In genomic region chr5:14701556-14701955, GRCh38 we compare ENCODE assay signal across 17 cellular contexts. TPM values are rescaled to one million over a fixed set of nuclear protein-coding genes. Genes with fewer than 3 reads are reported as not detected.
A peak's percentile ranks its signal among the peaks of the same experiment; 100 is the strongest.
DNase-seq lines count a peak whose midpoint lies in the region; ATAC-seq lines count a peak whose summit lies in the region.
"Had no signal": no experiment of that assay in that cellular context is flagged by ENCODE, and none has a peak within 500 bp of the region (broad histone marks: within the 10 kb centered on the region; RNA-seq: fewer than 3 reads in every experiment).

No MANE protein-coding gene starts in this region.

- H3K36me3 Mint-ChIP-seq in activated T-cell treated with anti-CD3 and anti-CD28 coated beads, Interleukin-2, amount 50 U/mL, for 72 hours (ENCODE audit: insufficient read depth in 2 of 2): peaks cover 13 to 40% of the 10 kb centered on the region in 2 donors
- H3K36me3 Mint-ChIP-seq in T-helper 17 cell (ENCODE audit: low read depth): peaks cover 7% of the 10 kb centered on the region
- H3K36me3 Mint-ChIP-seq in dendritic cell treated with granulocyte-macrophage colony-stimulating factor and Interleukin-4, amounts not matched to agents 40 ng/mL and 50 ng/mL, for 4 days (ENCODE audit: low read depth): peaks cover 84% of the 10 kb centered on the region
- peaks cover 58% of the 10 kb centered on the region for H3K36me3 Mint-ChIP-seq in stimulated activated memory B cell treated with anti-CD40 and anti-IgM and Interleukin-4, amounts not matched to agents 10 μg/mL and 1 μg/mL and 100 μg/mL, for 72 hours

- peaks cover 81% of the 10 kb centered on the region for H3K4me1 Mint-ChIP-seq in activated T-cell treated with anti-CD3 and anti-CD28 coated beads, Interleukin-2, amount 50 U/mL, for 72 hours (ENCODE audit: low read depth)
- peaks cover 58% of the 10 kb centered on the region for H3K4me1 Mint-ChIP-seq in T-helper 17 cell
- peaks cover 37% of the 10 kb centered on the region for H3K4me1 Mint-ChIP-seq in dendritic cell treated with granulocyte-macrophage colony-stimulating factor and Interleukin-4, amounts not matched to agents 40 ng/mL and 50 ng/mL, for 4 days (ENCODE audit: low read depth)
- peaks cover 20% of the 10 kb centered on the region for H3K4me1 Mint-ChIP-seq in stimulated activated memory B cell treated with anti-CD40 and anti-IgM and Interleukin-4, amounts not matched to agents 10 μg/mL and 1 μg/mL and 100 μg/mL, for 72 hours

- no peak for DNase-seq in activated T-cell treated with anti-CD3 and anti-CD28 coated beads, Interleukin-2, amount 50 U/mL, for 72 hours
- no peak for DNase-seq in activated T-cell treated with anti-CD3 and anti-CD28 coated beads, Interleukin-2, amount 50 U/mL, for 1 hour
- DNase-seq in T-helper 17 cell (no peak), NCI-H146 treated with DMSO at 0.1 percent for 48 hours (lab: John Stamatoyannopoulos, UW; ENCODE audit: unreplicated experiment) (no peak), NCI-H2107 treated with DMSO at 0.1 percent for 48 hours (lab: John Stamatoyannopoulos, UW; ENCODE audit: unreplicated experiment) (no peak), GM03348 (ENCODE audit: low spot score) (no peak)
- DNase-seq: amygdala; central memory CD4-positive, alpha-beta T cell; left colon; NCI-H1694; NCI-H345; NK-92 treated with Interleukin-12 subunit alpha and Interleukin-12 subunit beta, amount 100 ng/mL, for 24 hours; occipital lobe; RPMI8226; WERI-Rb-1 had no signal

- no peaks in the 10 kb centered on the region for H3K27me3 Mint-ChIP-seq in activated T-cell treated with anti-CD3 and anti-CD28 coated beads, Interleukin-2, amount 50 U/mL, for 72 hours (ENCODE audit: low read depth)
- H3K27me3 Mint-ChIP-seq in T-helper 17 cell: no peaks in the 10 kb centered on the region
- no peaks in the 10 kb centered on the region for H3K27me3 Mint-ChIP-seq in dendritic cell treated with granulocyte-macrophage colony-stimulating factor and Interleukin-4, amounts not matched to agents 40 ng/mL and 50 ng/mL, for 4 days
- H3K27me3 Mint-ChIP-seq in stimulated activated memory B cell treated with anti-CD40 and anti-IgM and Interleukin-4, amounts not matched to agents 10 μg/mL and 1 μg/mL and 100 μg/mL, for 72 hours: no peaks in the 10 kb centered on the region

- H3K27ac Mint-ChIP-seq in activated T-cell treated with anti-CD3 and anti-CD28 coated beads, Interleukin-2, amount 50 U/mL, for 72 hours: peak overlapping the region; percentile 61
- H3K27ac Mint-ChIP-seq in T-helper 17 cell: peak overlapping the region; percentile 98
- peak overlapping the region; percentile 32 for H3K27ac Mint-ChIP-seq in dendritic cell treated with granulocyte-macrophage colony-stimulating factor and Interleukin-4, amounts not matched to agents 40 ng/mL and 50 ng/mL, for 4 days
- peak overlapping the region; percentile 71 for H3K27ac Mint-ChIP-seq in stimulated activated memory B cell treated with anti-CD40 and anti-IgM and Interleukin-4, amounts not matched to agents 10 μg/mL and 1 μg/mL and 100 μg/mL, for 72 hours

- no peaks in the 10 kb centered on the region for H3K9me3 ChIP-seq in T-helper 17 cell (ENCODE audit: control insufficient read depth, low read length, poor library complexity, severe bottlenecking)

- ATAC-seq in activated T-cell treated with anti-CD3 and anti-CD28 coated beads, Interleukin-2, amount 50 U/mL, for 72 hours (replicated peaks in 1 of 2): no peak
- no peak for ATAC-seq in T-helper 17 cell
- no peak for ATAC-seq in stimulated activated memory B cell treated with anti-CD40 and anti-IgM and Interleukin-4, amounts not matched to agents 10 μg/mL and 1 μg/mL and 100 μg/mL, for 72 hours

- intact Hi-C loops in dendritic cell treated with granulocyte-macrophage colony-stimulating factor and Interleukin-4, amounts not matched to agents 40 ng/mL and 50 ng/mL, for 4 days (cut with micrococcal nuclease): no loop called here

- H3K9me3 Mint-ChIP-seq in activated T-cell treated with anti-CD3 and anti-CD28 coated beads, Interleukin-2, amount 50 U/mL, for 72 hours: no peaks in the 10 kb centered on the region
- no peaks in the 10 kb centered on the region for H3K9me3 Mint-ChIP-seq in dendritic cell treated with granulocyte-macrophage colony-stimulating factor and Interleukin-4, amounts not matched to agents 40 ng/mL and 50 ng/mL, for 4 days
- no peaks in the 10 kb centered on the region for H3K9me3 Mint-ChIP-seq in stimulated activated memory B cell treated with anti-CD40 and anti-IgM and Interleukin-4, amounts not matched to agents 10 μg/mL and 1 μg/mL and 100 μg/mL, for 72 hours

- peak overlapping the region in 1 of 2 donors; percentile 20 for H3K4me3 Mint-ChIP-seq in activated T-cell treated with anti-CD3 and anti-CD28 coated beads, Interleukin-2, amount 50 U/mL, for 72 hours
- peak overlapping the region; percentile 68 for H3K4me3 Mint-ChIP-seq in T-helper 17 cell
- H3K4me3 Mint-ChIP-seq in dendritic cell treated with granulocyte-macrophage colony-stimulating factor and Interleukin-4, amounts not matched to agents 40 ng/mL and 50 ng/mL, for 4 days: no peak overlapping the region
- no peak overlapping the region for H3K4me3 Mint-ChIP-seq in stimulated activated memory B cell treated with anti-CD40 and anti-IgM and Interleukin-4, amounts not matched to agents 10 μg/mL and 1 μg/mL and 100 μg/mL, for 72 hours

RNA-seq across cellular contexts. Expression of gene OTULIN, which starts 37.0 kb away (rescaled TPM):
- 10 to 100 TPM; 72.9 to 77.9 TPM for total RNA-seq in activated T-cell treated with anti-CD3 and anti-CD28 coated beads, Interleukin-2, amount 50 U/mL, for 72 hours
- total RNA-seq in T-helper 17 cell: 10 to 100 TPM; 77.0 to 94.6 TPM

Comparison
In these comparisons a context has a peak if more than half of its experiments do, and no peak if none do; other contexts are left out.
1. H3K27ac Mint-ChIP-seq: peak in every context shown above with its lines; median percentile 98 in T-helper 17 cell; 71 in stimulated activated memory B cell treated with anti-CD40 and anti-IgM and Interleukin-4, amounts not matched to agents 10 μg/mL and 1 μg/mL and 100 μg/mL, for 72 hours; 61 in activated T-cell treated with anti-CD3 and anti-CD28 coated beads, Interleukin-2, amount 50 U/mL, for 72 hours; 32 in dendritic cell treated with granulocyte-macrophage colony-stimulating factor and Interleukin-4, amounts not matched to agents 40 ng/mL and 50 ng/mL, for 4 days.